ENCODE assay signal across 10 cellular contexts in genomic region chr1:209398330-209398991, GRCh38.
DNase-seq lines count a peak whose midpoint lies in the region; ATAC-seq and TF ChIP-seq lines count a peak whose summit lies in the region.
"Had no signal": no experiment of that assay in that cellular context is flagged by ENCODE, and none has a peak within 500 bp of the region (broad histone marks: within the 10 kb centered on the region; RNA-seq: fewer than 3 reads in every experiment).

No MANE protein-coding gene starts in this region.

- H3K27me3 ChIP-seq in lung (ENCODE audit: control insufficient read depth, insufficient read depth): no peaks in the 10 kb centered on the region
- H3K27me3 ChIP-seq in CD8-positive, alpha-beta T cell (ENCODE audit: insufficient read depth, low read length): no peaks in the 10 kb centered on the region

- H3K9me3 ChIP-seq in lung (ENCODE audit: control insufficient read depth in 2 of 2, insufficient read depth in 1 of 2, low read length in 1 of 2): peaks cover 0 to 2% of the 10 kb centered on the region in 2 donors
- no peaks in the 10 kb centered on the region for H3K9me3 ChIP-seq in CD8-positive, alpha-beta T cell (ENCODE audit: low read length)

- DNase-seq in AG08396 (ENCODE audit: low spot score): peak; percentile 31
- DNase-seq in LHCN-M2 (ENCODE audit: low read depth): peak; percentile 84
- no peak for DNase-seq in lung (ENCODE audit: low spot score)
- no peak for DNase-seq in CD8-positive, alpha-beta T cell
- no peak for DNase-seq in iPS-NIHi7 (ENCODE audit: extremely low spot score)
- no peak for DNase-seq in activated naive CD4-positive, alpha-beta T cell (lab: John Stamatoyannopoulos, UW)
- no peak for DNase-seq in posterior vena cava (ENCODE audit: low spot score)
- DNase-seq: activated naive CD4-positive, alpha-beta T cell treated with anti-CD3 and anti-CD28 coated beads, Interleukin-2, amount 50 U/mL, for 16 hours; GF-D8 had no signal

- H3K4me1 ChIP-seq in lung (ENCODE audit: control insufficient read depth in 2 of 2, insufficient read depth in 2 of 2, low read length in 2 of 2): peaks cover 0 to 3% of the 10 kb centered on the region in 2 donors
- H3K4me1 ChIP-seq in CD8-positive, alpha-beta T cell (ENCODE audit: insufficient read depth, low read length): no peaks in the 10 kb centered on the region

- WGBS in lung, 2 donors: 19 to 34% methylated on average over 5 of the region's 5 CpGs

- POLR2A ChIA-PET in CD8-positive, alpha-beta T cell (lab: Charles Lee): no interaction called here

- peak; percentile 39 for ATAC-seq in lung (ENCODE audit: insufficient read depth, low FRiP score)
- no peak for ATAC-seq in CD8-positive, alpha-beta T cell

- no peaks in the 10 kb centered on the region for H3K4me1 Mint-ChIP-seq in CD8-positive, alpha-beta T cell (ENCODE audit: low read depth)

- H3K36me3 Mint-ChIP-seq in CD8-positive, alpha-beta T cell: no peaks in the 10 kb centered on the region

- CTCF ChIA-PET in CD8-positive, alpha-beta T cell (lab: Charles Lee): no interaction called here

- peaks cover 25% of the 10 kb centered on the region for H3K27me3 Mint-ChIP-seq in CD8-positive, alpha-beta T cell (ENCODE audit: low read depth)

- intact Hi-C loops in CD8-positive, alpha-beta T cell (cut with DNase I, micrococcal nuclease): no loop called here
- intact Hi-C loops in posterior vena cava (cut with DNase I): no loop called here

- no peak for TF ChIP-seq CTCF in lung (IDR thresholded peaks at IDR 0.05; ENCODE audit: control extremely low read depth, extremely low read depth)
- TF ChIP-seq CTCF in CD8-positive, alpha-beta T cell (IDR thresholded peaks at IDR 0.05): no peak

- H3K4me3 Mint-ChIP-seq in CD8-positive, alpha-beta T cell: no peak overlapping the region

- H3K27ac ChIP-seq in cingulate gyrus (ENCODE audit: low read depth, low read length) (peak overlapping the region; percentile 33), lung (ENCODE audit: low read depth in 1 of 2, low read length in 1 of 2) (no peak overlapping the region)
- no peak overlapping the region for H3K27ac ChIP-seq in CD8-positive, alpha-beta T cell (ENCODE audit: low read depth, low read length)

- H3K9me3 Mint-ChIP-seq in CD8-positive, alpha-beta T cell: no peaks in the 10 kb centered on the region

- H3K27ac Mint-ChIP-seq in CD8-positive, alpha-beta T cell: no peak overlapping the region

- no peaks in the 10 kb centered on the region for H3K36me3 ChIP-seq in lung (ENCODE audit: control insufficient read depth in 2 of 2, insufficient read depth in 2 of 2, low read length in 2 of 2)
- no peaks in the 10 kb centered on the region for H3K36me3 ChIP-seq in CD8-positive, alpha-beta T cell (ENCODE audit: insufficient read depth, low read length)

- no peak overlapping the region for H3K4me3 ChIP-seq in lung
- no peak overlapping the region for H3K4me3 ChIP-seq in CD8-positive, alpha-beta T cell (ENCODE audit: low read depth, low read length)

Comparison
In these comparisons a context has a peak if more than half of its experiments do, and no peak if none do; other contexts are left out.
1. DNase-seq: peak in AG08396 (single experiment) and LHCN-M2 (single experiment); none in lung (single experiment), CD8-positive, alpha-beta T cell (0 of 7), iPS-NIHi7 (single experiment), activated naive CD4-positive, alpha-beta T cell (0 of 4) and posterior vena cava (single experiment).